In genomic region chr12:46556105-46556559, GRCh38 we compare ENCODE assay signal across 9 cellular contexts.
DNase-seq lines count a peak whose midpoint lies in the region; ATAC-seq and TF ChIP-seq lines count a peak whose summit lies in the region.
"Had no signal": no experiment of that assay in that cellular context is flagged by ENCODE, and none has a peak within 500 bp of the region (broad histone marks: within the 10 kb centered on the region; RNA-seq: fewer than 3 reads in every experiment).

No MANE protein-coding gene starts in this region.

- no peak overlapping the region for H3K4me3 ChIP-seq in RWPE2 (ENCODE audit: severe bottlenecking)
- no peak overlapping the region for H3K4me3 ChIP-seq in fibroblast of pulmonary artery (replicated peaks; ENCODE audit: low read depth, low read length)
- H3K4me3 ChIP-seq in parathyroid adenoma (ENCODE audit: low read depth, low read length) = peak overlapping the region; percentile 38
- no peak overlapping the region for H3K4me3 ChIP-seq in mesendoderm (ENCODE audit: low read length)
- no peak overlapping the region for H3K4me3 ChIP-seq in lower leg skin (ENCODE audit: low read depth, poor library complexity, severe bottlenecking)

- H3K9ac ChIP-seq in parathyroid adenoma (no peak overlapping the region), mesendoderm (ENCODE audit: low read length) (no peak overlapping the region)

- H3K18ac ChIP-seq in mesendoderm (ENCODE audit: low read length) = no peak overlapping the region

- ATAC-seq in RWPE2 (ENCODE audit: low read depth) = peak; percentile 64

- no peak overlapping the region for H2AK5ac ChIP-seq in mesendoderm (ENCODE audit: low read length)

- H3K79me1 ChIP-seq in mesendoderm (ENCODE audit: low read length) = no peaks in the 10 kb centered on the region

- no CpG with 5 or more reads among the region's 2 CpGs for WGBS in mesendoderm (ENCODE audit: extremely low coverage, insufficient coverage, low lambda C conversion rate)
- WGBS in lower leg skin, 2 donors = 24 to 26% methylated on average over 2 of the region's 2 CpGs

- peak overlapping the region; percentile 36 for H3K4me2 ChIP-seq in parathyroid adenoma (ENCODE audit: low read length)
- no peak overlapping the region for H3K4me2 ChIP-seq in mesendoderm (ENCODE audit: low read length)

- no peak for TF ChIP-seq POLR2A in lower leg skin (IDR thresholded peaks at IDR 0.05)

- H3K9me3 ChIP-seq in RWPE2 (ENCODE audit: severe bottlenecking) = no peaks in the 10 kb centered on the region
- H3K9me3 ChIP-seq in parathyroid adenoma (ENCODE audit: control insufficient read depth, low read length) = no peaks in the 10 kb centered on the region

- peak overlapping the region; percentile 98 for H3K27ac ChIP-seq in RWPE2 (ENCODE audit: poor library complexity, severe bottlenecking)
- H3K27ac ChIP-seq in parathyroid adenoma = peak overlapping the region; percentile 83
- H3K27ac ChIP-seq in mesendoderm (ENCODE audit: low read depth, low read length) = no peak overlapping the region

- no peak overlapping the region for H3K4ac ChIP-seq in mesendoderm (ENCODE audit: low read depth, low read length)

- no peaks in the 10 kb centered on the region for H3K79me2 ChIP-seq in parathyroid adenoma
- no peaks in the 10 kb centered on the region for H3K79me2 ChIP-seq in mesendoderm (ENCODE audit: control insufficient read depth, insufficient read depth, low read length)

- H3K56ac ChIP-seq in mesendoderm (ENCODE audit: low read length) = no peak overlapping the region

- intact Hi-C loops in lower leg skin (cut with DNase I; ENCODE audit: low total_unique reads) = loop anchor here (10.0 kb wide), 1 partner anchor 171 kb away; no protein-coding TSS in a partner anchor

- H2BK15ac ChIP-seq in mesendoderm (replicated peaks; ENCODE audit: low read depth) = no peak overlapping the region

- H3K4me1 ChIP-seq in RWPE2 (ENCODE audit: insufficient read depth, poor library complexity, severe bottlenecking) (peaks cover 93% of the 10 kb centered on the region), parathyroid adenoma (peaks cover 29% of the 10 kb centered on the region), mesendoderm (ENCODE audit: control insufficient read depth, low read depth, low read length) (no peaks in the 10 kb centered on the region)

- no peak overlapping the region for H3K23ac ChIP-seq in mesendoderm (ENCODE audit: low read length)

- H2BK120ac ChIP-seq in mesendoderm (ENCODE audit: low read depth, low read length) = no peak overlapping the region

- H2AFZ ChIP-seq in parathyroid adenoma = peak overlapping the region; percentile 6

- H2BK5ac ChIP-seq in mesendoderm (ENCODE audit: low read length) = no peak overlapping the region

- TF ChIP-seq CTCF in RWPE2 (IDR thresholded peaks at IDR 0.05; ENCODE audit: poor library complexity, severe bottlenecking) = no peak
- no peak for TF ChIP-seq CTCF in fibroblast of pulmonary artery (IDR thresholded peaks at IDR 0.05; ENCODE audit: low read length, missing control alignments)
- TF ChIP-seq CTCF in parathyroid adenoma (IDR thresholded peaks at IDR 0.05) = no peak
- TF ChIP-seq CTCF in lower leg skin (IDR thresholded peaks at IDR 0.05) = no peak

- H4K8ac ChIP-seq in mesendoderm (ENCODE audit: low read depth, low read length) = no peak overlapping the region

- H3K27me3 ChIP-seq in RWPE2 (ENCODE audit: insufficient read depth, poor library complexity, severe bottlenecking) (no peaks in the 10 kb centered on the region), parathyroid adenoma (ENCODE audit: control insufficient read depth, insufficient read depth, low read length) (no peaks in the 10 kb centered on the region), mesendoderm (ENCODE audit: insufficient read depth, low read length, poor library complexity) (no peaks in the 10 kb centered on the region)

- no peak overlapping the region for H4K5ac ChIP-seq in mesendoderm (ENCODE audit: low read length)

- peak; percentile 71 for DNase-seq in COLO829 (ENCODE audit: low spot score)
- DNase-seq in RWPE2 (ENCODE audit: low spot score) = no peak
- DNase-seq in fibroblast of pulmonary artery (ENCODE audit: low read depth) = peak; percentile 93
- no peak for DNase-seq in mesendoderm
- no peak for DNase-seq in lower leg skin (ENCODE audit: low spot score in 2 of 2)
- DNase-seq in activated effector memory CD4-positive, alpha-beta T cell treated with Interleukin-2 at 50 U/mL for 16 hours = no peak
- no peak for DNase-seq in NCI-H748 (lab: John Stamatoyannopoulos, UW; ENCODE audit: unreplicated experiment)
- DNase-seq: activated naive CD8-positive, alpha-beta T cell treated with anti-CD3 and anti-CD28 coated beads, Interleukin-2, amount 50 U/mL, for 24 hours had no signal

- H3K36me3 ChIP-seq in RWPE2 (ENCODE audit: low read depth) (no peaks in the 10 kb centered on the region), parathyroid adenoma (ENCODE audit: control insufficient read depth, insufficient read depth, low read length) (no peaks in the 10 kb centered on the region), mesendoderm (ENCODE audit: control insufficient read depth, insufficient read depth, low read length) (no peaks in the 10 kb centered on the region)

Comparison
In these comparisons a context has a peak if more than half of its experiments do, and no peak if none do; other contexts are left out.
1. DNase-seq: peak in COLO829 (single experiment) and fibroblast of pulmonary artery (single experiment); none in RWPE2 (single experiment), mesendoderm (single experiment), lower leg skin (0 of 2), activated effector memory CD4-positive, alpha-beta T cell treated with Interleukin-2 at 50 U/mL for 16 hours (single experiment) and NCI-H748 (single experiment).